16 cellular contexts compared by ENCODE assay signal in genomic region chr5:50320131-50320749, GRCh38.
DNase-seq lines count a peak whose midpoint lies in the region; ATAC-seq and TF ChIP-seq lines count a peak whose summit lies in the region.
"Had no signal": no experiment of that assay in that cellular context is flagged by ENCODE, and none has a peak within 500 bp of the region (broad histone marks: within the 10 kb centered on the region; RNA-seq: fewer than 3 reads in every experiment).

No MANE protein-coding gene starts in this region.

- H3K27ac ChIP-seq in WERI-Rb-1 (no peak overlapping the region), upper lobe of right lung (no peak overlapping the region)
- H3K27ac ChIP-seq: heart right ventricle, psoas muscle, SJCRH30 had no signal

- H3K9me2 ChIP-seq in Loucy (replicated peaks; ENCODE audit: low read depth, low read length): no peaks in the 10 kb centered on the region

- intact Hi-C loops in upper lobe of right lung (cut with DNase I): no loop called here
- intact Hi-C loops in left ventricle myocardium superior (cut with micrococcal nuclease): no loop called here

- H2AFZ ChIP-seq in Loucy (ENCODE audit: low read length): no peak overlapping the region

- H3K4me3 ChIP-seq in Loucy (ENCODE audit: low read length, poor library complexity, severe bottlenecking) (no peak overlapping the region), WERI-Rb-1 (ENCODE audit: low read depth, low read length) (no peak overlapping the region), upper lobe of right lung (no peak overlapping the region)
- H3K4me3 ChIP-seq: heart right ventricle, psoas muscle, SJCRH30 had no signal

- no peaks in the 10 kb centered on the region for H3K9me3 ChIP-seq in Loucy (ENCODE audit: insufficient read depth, low read depth, low read length)
- no peaks in the 10 kb centered on the region for H3K9me3 ChIP-seq in WERI-Rb-1 (ENCODE audit: severe bottlenecking)
- H3K9me3 ChIP-seq in upper lobe of right lung: no peaks in the 10 kb centered on the region
- H3K9me3 ChIP-seq: heart right ventricle, psoas muscle, SJCRH30 had no signal

- H3K36me3 ChIP-seq in Loucy (ENCODE audit: insufficient read depth, low read length) (no peaks in the 10 kb centered on the region), WERI-Rb-1 (no peaks in the 10 kb centered on the region), upper lobe of right lung (no peaks in the 10 kb centered on the region)
- H3K36me3 ChIP-seq: heart right ventricle, SJCRH30 had no signal

- H3K9ac ChIP-seq in Loucy (ENCODE audit: low read depth, low read length, poor library complexity, severe bottlenecking): no peak overlapping the region

- ATAC-seq in upper lobe of right lung: no peak
- no peak for ATAC-seq in left ventricle myocardium superior
- ATAC-seq: heart right ventricle, psoas muscle had no signal

- H3K4me2 ChIP-seq in Loucy (ENCODE audit: low read depth, low read length, poor library complexity, severe bottlenecking): no peak overlapping the region

- H3K4me1 ChIP-seq in Loucy (ENCODE audit: insufficient read depth, low read length, poor library complexity, severe bottlenecking) (no peaks in the 10 kb centered on the region), upper lobe of right lung (no peaks in the 10 kb centered on the region)
- H3K4me1 ChIP-seq: heart right ventricle, psoas muscle, SJCRH30 had no signal

- H4K20me1 ChIP-seq in Loucy (ENCODE audit: insufficient read depth, low read length, poor library complexity, severe bottlenecking): no peaks in the 10 kb centered on the region

- DNase-seq in SIG-M5 treated with dmso at 0.1 percent for 504 hours (lab: John Stamatoyannopoulos, UW; ENCODE audit: unreplicated experiment) (peak; percentile 11), SIG-M5 (lab: John Stamatoyannopoulos, UW) (no peak), WERI-Rb-1 (no peak), upper lobe of right lung (no peak), NOMO-1 treated with DMSO at 0.1 percent for 48 hours (lab: John Stamatoyannopoulos, UW; ENCODE audit: unreplicated experiment) (no peak), NCI-H345 (lab: John Stamatoyannopoulos, UW) (no peak), left ventricle myocardium superior (no peak)
- DNase-seq: AML-193; central memory CD4-positive, alpha-beta T cell; GOT3; heart right ventricle; NCI-H1105; psoas muscle; SJCRH30; trophoblast cell had no signal

- H3K27me3 ChIP-seq in Loucy (ENCODE audit: insufficient read depth, low read length, poor library complexity, severe bottlenecking): no peaks in the 10 kb centered on the region
- H3K27me3 ChIP-seq in WERI-Rb-1 (ENCODE audit: insufficient read depth, low read depth, severe bottlenecking): peaks cover 40% of the 10 kb centered on the region
- no peaks in the 10 kb centered on the region for H3K27me3 ChIP-seq in upper lobe of right lung
- H3K27me3 ChIP-seq: heart right ventricle, SJCRH30 had no signal

- peak; percentile 76 for TF ChIP-seq CTCF in Loucy (conservative IDR thresholded peaks at IDR 0.05; ENCODE audit: low read length)
- TF ChIP-seq CTCF in WERI-Rb-1 (IDR thresholded peaks at IDR 0.05; ENCODE audit: low read depth, low read length): 0 out of 2 replicates have a peak, but pooled peaks have one; percentile 19
- TF ChIP-seq CTCF in upper lobe of right lung (IDR thresholded peaks at IDR 0.05): peak; percentile 18

- H3F3A ChIP-seq in Loucy (ENCODE audit: low read depth): no peaks in the 10 kb centered on the region

- H3K79me2 ChIP-seq in Loucy (ENCODE audit: insufficient read depth, low read length): no peaks in the 10 kb centered on the region

Comparison
In these comparisons a context has a peak if more than half of its experiments do, and no peak if none do; other contexts are left out.
1. CTCF ChIP-seq: peak in every context shown above with its lines; median percentile 76 in Loucy; 19 in WERI-Rb-1; 18 in upper lobe of right lung.